ENCODE assay signal across 1 cellular context in the genomic region with DNA sequence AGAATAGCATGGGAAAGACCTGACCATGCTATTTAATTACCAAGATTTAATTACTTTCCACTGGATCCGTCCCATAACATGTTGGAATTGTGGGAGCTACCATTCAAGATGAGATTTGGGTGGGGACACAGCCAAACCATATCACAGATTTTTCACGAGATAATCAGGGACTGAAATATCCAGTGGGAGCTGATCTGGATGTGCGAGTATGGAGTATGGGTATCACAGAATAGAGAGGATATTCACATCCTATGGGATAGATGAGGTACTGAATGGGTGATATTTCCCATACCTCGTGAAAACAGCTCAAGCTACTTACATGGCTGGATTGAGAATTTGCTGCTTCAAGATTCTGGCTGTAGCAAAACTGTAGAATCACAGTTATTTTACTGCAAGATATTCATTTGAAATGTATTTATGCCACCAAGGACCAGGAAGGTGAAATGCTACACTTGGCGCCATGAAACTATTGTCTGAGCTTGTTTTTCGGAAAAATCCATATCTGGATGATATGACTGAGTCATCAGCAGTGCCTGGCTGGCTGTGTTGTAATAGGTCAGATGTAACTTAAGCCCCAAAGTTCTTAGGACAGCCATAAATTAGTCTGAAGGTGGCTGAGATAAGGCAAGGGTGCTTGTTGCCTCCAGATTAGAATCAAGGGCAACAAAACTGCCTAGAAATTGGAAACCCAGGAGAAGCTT.
TF ChIP-seq lines count a peak whose summit lies in the region.

No MANE protein-coding gene starts in this region.

TF ChIP-seq in A549, 52 proteins besides CTCF, POLR2A, EP300 and RAD21 (continued from another document):
- TF ChIP-seq PBX3 (IDR thresholded peaks at IDR 0.05) (no peak), HOXA7 (CRISPR knock-in tag; IDR thresholded peaks at IDR 0.05) (no peak), REST (IDR thresholded peaks at IDR 0.05) (no peak), MYC (IDR thresholded peaks at IDR 0.05; ENCODE audit: borderline replicate concordance, low read length) (no peak)
